In genomic region chr11:65184146-65184545, GRCh38 we compare ENCODE assay signal across 16 cellular contexts. TPM values are rescaled to one million over a fixed set of nuclear protein-coding genes. Genes with fewer than 3 reads are reported as not detected.
DNase-seq lines count a peak whose midpoint lies in the region; ATAC-seq, FAIRE-seq and TF ChIP-seq lines count a peak whose summit lies in the region.
"Had no signal": no experiment of that assay in that cellular context is flagged by ENCODE, and none has a peak within 500 bp of the region (broad histone marks: within the 10 kb centered on the region; RNA-seq: fewer than 3 reads in every experiment).

No MANE protein-coding gene starts in this region.

- H3K36me3 ChIP-seq in right lobe of liver (peaks cover 0 to 24% (median 7%) of the 10 kb centered on the region in 4 donors), HepG2 (replicated peaks in 1 of 2; ENCODE audit: control insufficient read depth in 1 of 2, insufficient read depth in 2 of 2, low read length in 2 of 2) (peaks cover 7 to 26% of the 10 kb centered on the region in 2 experiments; a peak in 4 of 5 replicates), bronchial epithelial cell (ENCODE audit: control insufficient read depth, insufficient read depth, low read length) (peaks cover 42% of the 10 kb centered on the region), vagina (peaks cover 0 to 49% of the 10 kb centered on the region in 2 donors)
- H3K36me3 ChIP-seq: uterus had no signal

- H3K27ac ChIP-seq in right lobe of liver: no peak overlapping the region
- H3K27ac ChIP-seq in HepG2 (ENCODE audit: extremely low read length, insufficient read depth, low read length): no peak overlapping the region
- H3K27ac ChIP-seq in vagina: peak overlapping the region; percentile 21
- H3K27ac ChIP-seq: SK-N-MC, uterus had no signal

- no peak overlapping the region for H3K4me2 ChIP-seq in HepG2 (ENCODE audit: low read depth, low read length)

- H3K9me3 ChIP-seq in right lobe of liver: no peaks in the 10 kb centered on the region
- H3K9me3 ChIP-seq in HepG2 (ENCODE audit: low read length): no peaks in the 10 kb centered on the region
- no peaks in the 10 kb centered on the region for H3K9me3 ChIP-seq in vagina
- H3K9me3 ChIP-seq: uterus had no signal

- BruUV-seq in HepG2 (replicated peaks; lab: Mats Ljungman, UMichigan): no TSS peak

- no peak overlapping the region for H3K9ac ChIP-seq in HepG2 (ENCODE audit: insufficient read depth, low read depth, low read length)
- H3K9ac ChIP-seq: parathyroid adenoma had no signal

- H3K4me3 ChIP-seq in right lobe of liver: no peak overlapping the region
- no peak overlapping the region for H3K4me3 ChIP-seq in HepG2 (replicated peaks in 1 of 3; ENCODE audit: insufficient read depth in 1 of 3, low read depth in 2 of 3, low read length in 3 of 3)
- peak overlapping the region; percentile 88 for H3K4me3 ChIP-seq in bronchial epithelial cell (ENCODE audit: low read depth, low read length)
- no peak overlapping the region for H3K4me3 ChIP-seq in vagina
- H3K4me3 ChIP-seq: lung, SK-N-MC, uterus had no signal

- peak in 2 of 3 donors; percentile 55 for DNase-seq in right lobe of liver
- no peak for DNase-seq in HepG2 (ENCODE audit: low spot score)
- DNase-seq in bronchial epithelial cell (ENCODE audit: low read depth): no peak
- DNase-seq in left lobe of liver (ENCODE audit: low spot score): peak; percentile 47
- no peak for DNase-seq in vagina (ENCODE audit: extremely low spot score in 2 of 2)
- DNase-seq in GM19239 (ENCODE audit: insufficient read length, low spot score): no peak
- DNase-seq in NCI-H748 (lab: John Stamatoyannopoulos, UW; ENCODE audit: unreplicated experiment): no peak
- DNase-seq in activated CD4-positive, alpha-beta T cell treated with anti-CD3 and anti-CD28 coated beads for 36 hours: no peak
- DNase-seq: activated B cell treated with CpG ODN at 0.5 μM for 24 hours; stimulated activated CD8-positive, alpha-beta memory T cell treated with anti-CD3 and anti-CD28 coated beads, Interleukin-4, amount 100 ng/mL, for 48 hours; uterus had no signal

- H3K27ac Mint-ChIP-seq in activated CD4-positive, alpha-beta T cell treated with anti-CD3 and anti-CD28 coated beads for 36 hours: no peak overlapping the region
- H3K27ac Mint-ChIP-seq: activated B cell treated with CpG ODN at 0.5 μM for 24 hours had no signal

- H4K20me1 ChIP-seq in HepG2 (ENCODE audit: insufficient read depth, low read length): no peaks in the 10 kb centered on the region

- FAIRE-seq in HepG2 (lab: Jason Lieb, UNC): no peak
- FAIRE-seq in bronchial epithelial cell (lab: Jason Lieb, UNC): no peak
- no peak for FAIRE-seq in GM19239 (lab: Jason Lieb, UNC)
- FAIRE-seq: GM12892 had no signal

- no peak for TF ChIP-seq EP300 in HepG2 (IDR thresholded peaks at IDR 0.05; ENCODE audit: low read depth in 2 of 2, low read length in 2 of 2)
- no peak for TF ChIP-seq EP300 in HepG2 (CRISPR knock-in tag; IDR thresholded peaks at IDR 0.05; ENCODE audit: borderline replicate concordance)

- H3K36me3 Mint-ChIP-seq in activated CD4-positive, alpha-beta T cell treated with anti-CD3 and anti-CD28 coated beads for 36 hours (ENCODE audit: low read depth): peaks cover 16% of the 10 kb centered on the region

- TF ChIP-seq POLR2A in right lobe of liver (IDR thresholded peaks at IDR 0.05): no peak
- no peak for TF ChIP-seq POLR2A in HepG2 (IDR thresholded peaks at IDR 0.05; ENCODE audit: insufficient read depth in 1 of 2, low read depth in 2 of 2, low read length in 2 of 2)
- no peak for TF ChIP-seq POLR2A in vagina (IDR thresholded peaks at IDR 0.05)

- H2AFZ ChIP-seq in HepG2 (ENCODE audit: low read length): no peak overlapping the region
- H2AFZ ChIP-seq: parathyroid adenoma had no signal

- ATAC-seq in right lobe of liver (no peak), HepG2 (no peak), left lobe of liver (no peak)
- no peak for ATAC-seq in activated CD4-positive, alpha-beta T cell treated with anti-CD3 and anti-CD28 coated beads for 36 hours

- no peak for TF ChIP-seq CTCF in right lobe of liver (IDR thresholded peaks at IDR 0.05)
- TF ChIP-seq CTCF in HepG2 (CRISPR knock-in tag; IDR thresholded peaks at IDR 0.05): no peak
- no peak for TF ChIP-seq CTCF in bronchial epithelial cell (IDR thresholded peaks at IDR 0.05; ENCODE audit: insufficient read depth, low read length, severe bottlenecking)
- TF ChIP-seq CTCF in vagina (IDR thresholded peaks at IDR 0.05): no peak

- POLR2A ChIA-PET in HepG2 (lab: Yijun Ruan, JAX): no interaction called here
- POLR2A ChIA-PET in activated CD4-positive, alpha-beta T cell treated with anti-CD3 and anti-CD28 coated beads for 36 hours (lab: Charles Lee): no interaction called here

- CTCF ChIA-PET in HepG2 (lab: Yijun Ruan, JAX; ENCODE audit: low intra/inter-chr PET ratio, low total read pairs): no interaction called here
- CTCF ChIA-PET in activated CD4-positive, alpha-beta T cell treated with anti-CD3 and anti-CD28 coated beads for 36 hours (lab: Charles Lee): interaction anchor here (0.9 kb wide), 1 partner anchor 232 kb away, joined by 3 read pairs; no protein-coding TSS in a partner anchor

- no peaks in the 10 kb centered on the region for H3K27me3 ChIP-seq in right lobe of liver
- no peaks in the 10 kb centered on the region; a peak in 1 of 5 replicates for H3K27me3 ChIP-seq in HepG2 (ENCODE audit: control insufficient read depth in 1 of 2, insufficient read depth in 2 of 2, low read length in 2 of 2)
- no peaks in the 10 kb centered on the region for H3K27me3 ChIP-seq in bronchial epithelial cell (ENCODE audit: control insufficient read depth, insufficient read depth, low read length)
- no peaks in the 10 kb centered on the region for H3K27me3 ChIP-seq in vagina
- H3K27me3 ChIP-seq: uterus had no signal

- WGBS in right lobe of liver (ENCODE audit: insufficient coverage, low coverage, low lambda C conversion rate, missing lambda C conversion rate): 70% methylated on average over 4 of the region's 22 CpGs
- 98% methylated on average over 22 of the region's 22 CpGs for WGBS in HepG2 (ENCODE audit: low lambda C conversion rate)

- peaks cover 14% of the 10 kb centered on the region for H3K79me2 ChIP-seq in HepG2 (ENCODE audit: insufficient read depth, low read length)

- peaks cover 14% of the 10 kb centered on the region for H3K4me1 Mint-ChIP-seq in activated CD4-positive, alpha-beta T cell treated with anti-CD3 and anti-CD28 coated beads for 36 hours

- H3K4me1 ChIP-seq in right lobe of liver: peaks cover 0 to 4% (median 0%) of the 10 kb centered on the region in 4 donors
- peaks cover 25% of the 10 kb centered on the region for H3K4me1 ChIP-seq in HepG2 (ENCODE audit: insufficient read depth, low read length)
- peaks cover 43% of the 10 kb centered on the region for H3K4me1 ChIP-seq in vagina

- in situ Hi-C loops in HepG2 (cut with HindIII; ENCODE audit: extremely low pct_ligation_motif_present, low pct_unique_long_range_greater_than_20kb): loop anchor here (5.0 kb wide), 1 partner anchor 72 kb away; the partner anchor contains the start of gene TM7SF2

- H3K4me3 Mint-ChIP-seq in activated CD4-positive, alpha-beta T cell treated with anti-CD3 and anti-CD28 coated beads for 36 hours: no peak overlapping the region

- H3K27me3 Mint-ChIP-seq in activated CD4-positive, alpha-beta T cell treated with anti-CD3 and anti-CD28 coated beads for 36 hours: no peaks in the 10 kb centered on the region
- H3K27me3 Mint-ChIP-seq: activated B cell treated with CpG ODN at 0.5 μM for 24 hours had no signal

- H3K9me3 Mint-ChIP-seq in activated CD4-positive, alpha-beta T cell treated with anti-CD3 and anti-CD28 coated beads for 36 hours (ENCODE audit: low read depth): no peaks in the 10 kb centered on the region
- H3K9me3 Mint-ChIP-seq: activated B cell treated with CpG ODN at 0.5 μM for 24 hours had no signal

- intact Hi-C loops in right lobe of liver (cut with DNase I): loop anchor here (5.0 to 10.0 kb wide), 2 partner anchors 59 to 62 kb away; partner anchors contain the start of genes FAU (in 2 of the 2) and MRPL49 (in 2 of the 2)
- intact Hi-C loops in HepG2 (cut with micrococcal nuclease; ENCODE audit: unreplicated experiment): no loop called here
- intact Hi-C loops in vagina (cut with DNase I): no loop called here
- intact Hi-C loops in activated CD4-positive, alpha-beta T cell treated with anti-CD3 and anti-CD28 coated beads for 36 hours (cut with DNase I, micrococcal nuclease): no loop called here

- TF ChIP-seq RAD21 in HepG2 (CRISPR knock-in tag; IDR thresholded peaks at IDR 0.05): no peak

RNA-seq across cellular contexts. Expression of gene CAPN1, which starts 2.4 kb away (rescaled TPM):
- total RNA-seq in right lobe of liver (100 to 1,000 TPM in 1 of 6 experiments, 10 to 100 TPM in 5; 55.7 to 124 (median 83.1) TPM), HepG2 (2016; rRNA removed; fragmentation: Illumina TruSeq; extraction: Trizol) (51.2 and 57.3 TPM in 2 replicates), bronchial epithelial cell (136 and 165 TPM in 2 replicates), left lobe of liver (81.0 TPM), vagina (302 TPM)
- 26.4 and 34.4 TPM in 2 replicates for total RNA-seq in HepG2 (2016; cell fraction: cytosol; rRNA removed; fragmentation: Illumina TruSeq; extraction: Trizol; ENCODE audit: low read depth)
- 43.3 and 63.5 TPM in 2 replicates for total RNA-seq in HepG2 (2016; cell fraction: insoluble cytoplasmic fraction; rRNA removed; fragmentation: Illumina TruSeq; extraction: Trizol)
- 26.6 and 29.7 TPM in 2 replicates for total RNA-seq in HepG2 (2016; cell fraction: membrane; rRNA removed; fragmentation: Illumina TruSeq; extraction: Trizol)
- 37.0 and 44.2 TPM in 2 replicates for total RNA-seq in HepG2 (2016; cell fraction: nucleus; rRNA removed; fragmentation: Illumina TruSeq; extraction: Trizol)
- 82.6 and 92.6 TPM in 2 replicates for polyA plus RNA-seq in HepG2 (2011; rRNA removed)
- 23.9 and 34.7 TPM in 2 replicates for polyA plus RNA-seq in HepG2 (2011; cell fraction: cytosol; rRNA removed)
- polyA plus RNA-seq in HepG2 (2011; cell fraction: nucleus; rRNA removed): 429 and 543 TPM in 2 replicates
- 41.7 and 58.1 TPM in 2 replicates for polyA plus RNA-seq in HepG2 (2012)
- polyA plus RNA-seq in HepG2 (2016; cell fraction: cytosol; fragmentation: Illumina TruSeq; extraction: Trizol; ENCODE audit: low read depth): 11.8 and 12.0 TPM in 2 replicates
- polyA plus RNA-seq in HepG2 (2016; cell fraction: insoluble cytoplasmic fraction; fragmentation: Illumina TruSeq; extraction: Trizol; ENCODE audit: low read depth): 39.8 and 54.5 TPM in 2 replicates
- polyA plus RNA-seq in HepG2 (2016; cell fraction: membrane; fragmentation: Illumina TruSeq; extraction: Trizol; ENCODE audit: low read depth): 24.4 and 28.3 TPM in 2 replicates
- polyA plus RNA-seq in HepG2 (2016; cell fraction: nucleus; fragmentation: Illumina TruSeq; extraction: Trizol; ENCODE audit: insufficient read depth, low read depth): 116 and 118 TPM in 2 replicates
- 129 and 175 TPM in 2 replicates for polyA minus RNA-seq in HepG2 (2011; rRNA and poly(A)+ RNA removed; ENCODE audit: low replicate concordance)
- polyA minus RNA-seq in HepG2 (2011; cell fraction: cytosol; rRNA and poly(A)+ RNA removed): 33.2 and 36.8 TPM in 2 replicates
- 47.1 and 54.0 TPM in 2 replicates for polyA minus RNA-seq in HepG2 (2011; cell fraction: nucleus; rRNA and poly(A)+ RNA removed)
- 100 to 1,000 TPM; 103 to 125 TPM for total RNA-seq in activated CD4-positive, alpha-beta T cell treated with anti-CD3 and anti-CD28 coated beads for 36 hours

RNA-seq across cellular contexts. Expression of gene SPDYC, which starts 14.1 kb away (rescaled TPM):
- total RNA-seq in right lobe of liver (1 to 10 TPM in 2 of 6 experiments, under 1 TPM in 2, not detected in 2; 0.49 to 1.8 (median 0.87) TPM), HepG2 (2016; rRNA removed; fragmentation: Illumina TruSeq; extraction: Trizol) (0.15 TPM in 1 of 2 replicates, not detected in the other), bronchial epithelial cell (not detected in 2 replicates), left lobe of liver (1.2 TPM), vagina (not detected)
- not detected in 2 replicates for total RNA-seq in HepG2 (2016; cell fraction: cytosol; rRNA removed; fragmentation: Illumina TruSeq; extraction: Trizol; ENCODE audit: low read depth)
- 0.15 and 0.19 TPM in 2 replicates for total RNA-seq in HepG2 (2016; cell fraction: insoluble cytoplasmic fraction; rRNA removed; fragmentation: Illumina TruSeq; extraction: Trizol)
- total RNA-seq in HepG2 (2016; cell fraction: membrane; rRNA removed; fragmentation: Illumina TruSeq; extraction: Trizol): not detected in 2 replicates
- total RNA-seq in HepG2 (2016; cell fraction: nucleus; rRNA removed; fragmentation: Illumina TruSeq; extraction: Trizol): not detected in 2 replicates
- 0.26 and 0.33 TPM in 2 replicates for polyA plus RNA-seq in HepG2 (2011; rRNA removed)
- 0.18 and 0.28 TPM in 2 replicates for polyA plus RNA-seq in HepG2 (2011; cell fraction: cytosol; rRNA removed)
- polyA plus RNA-seq in HepG2 (2011; cell fraction: nucleus; rRNA removed): 0.42 and 0.71 TPM in 2 replicates
- 0.39 and 0.44 TPM in 2 replicates for polyA plus RNA-seq in HepG2 (2012)
- not detected in 2 replicates for polyA plus RNA-seq in HepG2 (2016; cell fraction: cytosol; fragmentation: Illumina TruSeq; extraction: Trizol; ENCODE audit: low read depth)
- not detected in 2 replicates for polyA plus RNA-seq in HepG2 (2016; cell fraction: insoluble cytoplasmic fraction; fragmentation: Illumina TruSeq; extraction: Trizol; ENCODE audit: low read depth)
- not detected in 2 replicates for polyA plus RNA-seq in HepG2 (2016; cell fraction: membrane; fragmentation: Illumina TruSeq; extraction: Trizol; ENCODE audit: low read depth)
- polyA plus RNA-seq in HepG2 (2016; cell fraction: nucleus; fragmentation: Illumina TruSeq; extraction: Trizol; ENCODE audit: insufficient read depth, low read depth): 0.52 TPM in 1 of 2 replicates, not detected in the other
- polyA minus RNA-seq in HepG2 (2011; rRNA and poly(A)+ RNA removed; ENCODE audit: low replicate concordance): not detected in 2 replicates
- polyA minus RNA-seq in HepG2 (2011; cell fraction: cytosol; rRNA and poly(A)+ RNA removed): 0.59 TPM in 1 of 2 replicates, not detected in the other
- polyA minus RNA-seq in HepG2 (2011; cell fraction: nucleus; rRNA and poly(A)+ RNA removed): not detected in 2 replicates
- not detected for total RNA-seq in activated CD4-positive, alpha-beta T cell treated with anti-CD3 and anti-CD28 coated beads for 36 hours
- total RNA-seq: activated B cell treated with CpG ODN at 0.5 μM for 24 hours, LHCN-M2, lung, uterus had no signal
- polyA plus RNA-seq: lung had no signal

RNA-seq across cellular contexts. Expression of gene SYVN1, which starts 49.8 kb away (rescaled TPM):
- total RNA-seq in right lobe of liver (100 to 1,000 TPM in 4 of 6 experiments, 10 to 100 TPM in 2; 73.0 to 120 (median 109) TPM), HepG2 (2016; rRNA removed; fragmentation: Illumina TruSeq; extraction: Trizol) (7.4 and 10.3 TPM in 2 replicates), bronchial epithelial cell (11.6 and 19.7 TPM in 2 replicates), left lobe of liver (110 TPM), vagina (42.5 TPM)
- total RNA-seq in HepG2 (2016; cell fraction: cytosol; rRNA removed; fragmentation: Illumina TruSeq; extraction: Trizol; ENCODE audit: low read depth): 5.5 and 6.4 TPM in 2 replicates
- 7.6 and 9.3 TPM in 2 replicates for total RNA-seq in HepG2 (2016; cell fraction: insoluble cytoplasmic fraction; rRNA removed; fragmentation: Illumina TruSeq; extraction: Trizol)
- total RNA-seq in HepG2 (2016; cell fraction: membrane; rRNA removed; fragmentation: Illumina TruSeq; extraction: Trizol): 5.6 and 6.7 TPM in 2 replicates
- 25.3 and 26.9 TPM in 2 replicates for total RNA-seq in HepG2 (2016; cell fraction: nucleus; rRNA removed; fragmentation: Illumina TruSeq; extraction: Trizol)
- 22.5 and 25.8 TPM in 2 replicates for polyA plus RNA-seq in HepG2 (2011; rRNA removed)
- polyA plus RNA-seq in HepG2 (2011; cell fraction: cytosol; rRNA removed): 17.6 and 23.4 TPM in 2 replicates
- polyA plus RNA-seq in HepG2 (2011; cell fraction: nucleus; rRNA removed): 115 and 119 TPM in 2 replicates
- polyA plus RNA-seq in HepG2 (2012): 33.9 and 47.9 TPM in 2 replicates
- polyA plus RNA-seq in HepG2 (2016; cell fraction: cytosol; fragmentation: Illumina TruSeq; extraction: Trizol; ENCODE audit: low read depth): 2.0 and 2.2 TPM in 2 replicates
- 7.4 and 12.4 TPM in 2 replicates for polyA plus RNA-seq in HepG2 (2016; cell fraction: insoluble cytoplasmic fraction; fragmentation: Illumina TruSeq; extraction: Trizol; ENCODE audit: low read depth)
- 3.4 and 4.9 TPM in 2 replicates for polyA plus RNA-seq in HepG2 (2016; cell fraction: membrane; fragmentation: Illumina TruSeq; extraction: Trizol; ENCODE audit: low read depth)
- polyA plus RNA-seq in HepG2 (2016; cell fraction: nucleus; fragmentation: Illumina TruSeq; extraction: Trizol; ENCODE audit: insufficient read depth, low read depth): 64.5 and 69.0 TPM in 2 replicates
- polyA minus RNA-seq in HepG2 (2011; rRNA and poly(A)+ RNA removed; ENCODE audit: low replicate concordance): 98.7 and 122 TPM in 2 replicates
- 35.8 and 47.2 TPM in 2 replicates for polyA minus RNA-seq in HepG2 (2011; cell fraction: cytosol; rRNA and poly(A)+ RNA removed)
- polyA minus RNA-seq in HepG2 (2011; cell fraction: nucleus; rRNA and poly(A)+ RNA removed): 51.0 and 56.2 TPM in 2 replicates
- total RNA-seq in activated CD4-positive, alpha-beta T cell treated with anti-CD3 and anti-CD28 coated beads for 36 hours: 10 to 100 TPM; 24.3 to 31.1 TPM

Comparison
In these comparisons a context has a peak if more than half of its experiments do, and no peak if none do; other contexts are left out.
1. DNase-seq: peak in right lobe of liver (2 of 3) and left lobe of liver (single experiment); none in HepG2 (single experiment), bronchial epithelial cell (single experiment), vagina (0 of 2), GM19239 (single experiment), NCI-H748 (single experiment) and activated CD4-positive, alpha-beta T cell treated with anti-CD3 and anti-CD28 coated beads for 36 hours (single experiment).
2. intact Hi-C loops: an anchor here in right lobe of liver (5.0 to 10.0 kb wide); none called in HepG2, vagina and activated CD4-positive, alpha-beta T cell treated with anti-CD3 and anti-CD28 coated beads for 36 hours.